Comparison of ENCODE assay signal across 1 cellular context in the genomic region with DNA sequence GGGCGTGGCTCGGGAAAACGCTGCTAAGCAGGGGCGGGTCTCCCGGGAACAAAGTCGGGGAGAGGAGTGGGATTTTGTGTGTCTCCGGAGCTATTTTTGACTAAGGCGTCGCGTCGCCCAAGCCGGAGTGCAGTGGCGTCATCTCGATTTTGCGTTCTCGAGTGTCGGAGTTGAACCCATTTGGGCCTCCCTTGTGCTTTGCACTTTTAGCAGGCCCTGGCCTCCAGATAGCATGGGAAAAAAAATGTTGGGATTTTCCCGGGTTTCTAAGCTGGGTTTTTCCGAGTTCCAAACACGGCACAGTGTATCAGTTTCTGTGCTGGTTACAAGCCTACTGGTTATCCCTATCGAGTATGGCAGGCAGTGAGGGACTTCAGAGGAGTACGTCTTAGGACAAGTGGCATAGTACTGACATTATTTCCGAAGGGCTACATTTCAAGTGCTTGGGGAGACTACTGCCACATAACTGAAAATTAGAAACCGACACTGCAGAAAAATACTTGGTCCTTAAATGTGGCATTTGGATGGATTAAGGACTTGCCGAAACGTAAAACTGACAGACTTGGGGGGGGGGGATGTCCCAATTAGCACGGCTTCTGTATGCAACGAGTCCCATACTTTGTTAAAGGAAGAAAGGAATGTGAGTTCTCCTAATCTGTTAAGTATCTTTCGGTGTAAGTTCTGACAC.
TF ChIP-seq lines count a peak whose summit lies in the region.

No MANE protein-coding gene starts in this region.

TF ChIP-seq in HepG2, 621 proteins besides CTCF, POLR2A, EP300 and RAD21 (continued from another document and continues in another):
- TF ChIP-seq, protein P1, sequence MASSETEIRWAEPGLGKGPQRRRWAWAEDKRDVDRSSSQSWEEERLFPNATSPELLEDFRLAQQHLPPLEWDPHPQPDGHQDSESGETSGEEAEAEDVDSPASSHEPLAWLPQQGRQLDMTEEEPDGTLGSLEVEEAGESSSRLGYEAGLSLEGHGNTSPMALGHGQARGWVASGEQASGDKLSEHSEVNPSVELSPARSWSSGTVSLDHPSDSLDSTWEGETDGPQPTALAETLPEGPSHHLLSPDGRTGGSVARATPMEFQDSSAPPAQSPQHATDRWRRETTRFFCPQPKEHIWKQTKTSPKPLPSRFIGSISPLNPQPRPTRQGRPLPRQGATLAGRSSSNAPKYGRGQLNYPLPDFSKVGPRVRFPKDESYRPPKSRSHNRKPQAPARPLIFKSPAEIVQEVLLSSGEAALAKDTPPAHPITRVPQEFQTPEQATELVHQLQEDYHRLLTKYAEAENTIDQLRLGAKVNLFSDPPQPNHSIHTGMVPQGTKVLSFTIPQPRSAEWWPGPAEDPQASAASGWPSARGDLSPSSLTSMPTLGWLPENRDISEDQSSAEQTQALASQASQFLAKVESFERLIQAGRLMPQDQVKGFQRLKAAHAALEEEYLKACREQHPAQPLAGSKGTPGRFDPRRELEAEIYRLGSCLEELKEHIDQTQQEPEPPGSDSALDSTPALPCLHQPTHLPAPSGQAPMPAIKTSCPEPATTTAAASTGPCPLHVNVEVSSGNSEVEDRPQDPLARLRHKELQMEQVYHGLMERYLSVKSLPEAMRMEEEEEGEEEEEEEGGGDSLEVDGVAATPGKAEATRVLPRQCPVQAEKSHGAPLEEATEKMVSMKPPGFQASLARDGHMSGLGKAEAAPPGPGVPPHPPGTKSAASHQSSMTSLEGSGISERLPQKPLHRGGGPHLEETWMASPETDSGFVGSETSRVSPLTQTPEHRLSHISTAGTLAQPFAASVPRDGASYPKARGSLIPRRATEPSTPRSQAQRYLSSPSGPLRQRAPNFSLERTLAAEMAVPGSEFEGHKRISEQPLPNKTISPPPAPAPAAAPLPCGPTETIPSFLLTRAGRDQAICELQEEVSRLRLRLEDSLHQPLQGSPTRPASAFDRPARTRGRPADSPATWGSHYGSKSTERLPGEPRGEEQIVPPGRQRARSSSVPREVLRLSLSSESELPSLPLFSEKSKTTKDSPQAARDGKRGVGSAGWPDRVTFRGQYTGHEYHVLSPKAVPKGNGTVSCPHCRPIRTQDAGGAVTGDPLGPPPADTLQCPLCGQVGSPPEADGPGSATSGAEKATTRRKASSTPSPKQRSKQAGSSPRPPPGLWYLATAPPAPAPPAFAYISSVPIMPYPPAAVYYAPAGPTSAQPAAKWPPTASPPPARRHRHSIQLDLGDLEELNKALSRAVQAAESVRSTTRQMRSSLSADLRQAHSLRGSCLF (CRISPR knock-in tag; IDR thresholded peaks at IDR 0.05; ENCODE audit: borderline replicate concordance): no peak
- no peak for TF ChIP-seq ZNF333 (CRISPR knock-in tag; IDR thresholded peaks at IDR 0.05; ENCODE audit: borderline replicate concordance)
- TF ChIP-seq MXD4 (CRISPR knock-in tag; IDR thresholded peaks at IDR 0.05): peak; percentile 34; the same call in 1 of the 2 replicates
- TF ChIP-seq, protein P2, sequence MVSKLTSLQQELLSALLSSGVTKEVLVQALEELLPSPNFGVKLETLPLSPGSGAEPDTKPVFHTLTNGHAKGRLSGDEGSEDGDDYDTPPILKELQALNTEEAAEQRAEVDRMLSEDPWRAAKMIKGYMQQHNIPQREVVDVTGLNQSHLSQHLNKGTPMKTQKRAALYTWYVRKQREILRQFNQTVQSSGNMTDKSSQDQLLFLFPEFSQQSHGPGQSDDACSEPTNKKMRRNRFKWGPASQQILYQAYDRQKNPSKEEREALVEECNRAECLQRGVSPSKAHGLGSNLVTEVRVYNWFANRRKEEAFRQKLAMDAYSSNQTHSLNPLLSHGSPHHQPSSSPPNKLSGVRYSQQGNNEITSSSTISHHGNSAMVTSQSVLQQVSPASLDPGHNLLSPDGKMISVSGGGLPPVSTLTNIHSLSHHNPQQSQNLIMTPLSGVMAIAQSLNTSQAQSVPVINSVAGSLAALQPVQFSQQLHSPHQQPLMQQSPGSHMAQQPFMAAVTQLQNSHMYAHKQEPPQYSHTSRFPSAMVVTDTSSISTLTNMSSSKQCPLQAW (CRISPR knock-in tag; IDR thresholded peaks at IDR 0.05): peak; percentile 60; the same call in 1 of the 2 replicates
- no peak for TF ChIP-seq ZBTB10 (CRISPR knock-in tag; IDR thresholded peaks at IDR 0.05; ENCODE audit: borderline replicate concordance)
- TF ChIP-seq ELF1 (CRISPR knock-in tag; IDR thresholded peaks at IDR 0.05): no peak; the same call in 1 of the 2 replicates
- no peak for TF ChIP-seq TGIF2 (CRISPR knock-in tag; IDR thresholded peaks at IDR 0.05)
- no peak; the same call in 1 of the 2 replicates for TF ChIP-seq POGZ (CRISPR knock-in tag; IDR thresholded peaks at IDR 0.05)
- TF ChIP-seq RBFOX2 (IDR thresholded peaks at IDR 0.05; ENCODE audit: low read depth, low read length): peak; percentile 7; the same call in 1 of the 2 replicates
- no peak for TF ChIP-seq ZNF746 (CRISPR knock-in tag; IDR thresholded peaks at IDR 0.05)
- TF ChIP-seq BORCS8-MEF2B (CRISPR knock-in tag; IDR thresholded peaks at IDR 0.05): no peak; the same call in none of the 2 replicates
- TF ChIP-seq, protein P3, sequence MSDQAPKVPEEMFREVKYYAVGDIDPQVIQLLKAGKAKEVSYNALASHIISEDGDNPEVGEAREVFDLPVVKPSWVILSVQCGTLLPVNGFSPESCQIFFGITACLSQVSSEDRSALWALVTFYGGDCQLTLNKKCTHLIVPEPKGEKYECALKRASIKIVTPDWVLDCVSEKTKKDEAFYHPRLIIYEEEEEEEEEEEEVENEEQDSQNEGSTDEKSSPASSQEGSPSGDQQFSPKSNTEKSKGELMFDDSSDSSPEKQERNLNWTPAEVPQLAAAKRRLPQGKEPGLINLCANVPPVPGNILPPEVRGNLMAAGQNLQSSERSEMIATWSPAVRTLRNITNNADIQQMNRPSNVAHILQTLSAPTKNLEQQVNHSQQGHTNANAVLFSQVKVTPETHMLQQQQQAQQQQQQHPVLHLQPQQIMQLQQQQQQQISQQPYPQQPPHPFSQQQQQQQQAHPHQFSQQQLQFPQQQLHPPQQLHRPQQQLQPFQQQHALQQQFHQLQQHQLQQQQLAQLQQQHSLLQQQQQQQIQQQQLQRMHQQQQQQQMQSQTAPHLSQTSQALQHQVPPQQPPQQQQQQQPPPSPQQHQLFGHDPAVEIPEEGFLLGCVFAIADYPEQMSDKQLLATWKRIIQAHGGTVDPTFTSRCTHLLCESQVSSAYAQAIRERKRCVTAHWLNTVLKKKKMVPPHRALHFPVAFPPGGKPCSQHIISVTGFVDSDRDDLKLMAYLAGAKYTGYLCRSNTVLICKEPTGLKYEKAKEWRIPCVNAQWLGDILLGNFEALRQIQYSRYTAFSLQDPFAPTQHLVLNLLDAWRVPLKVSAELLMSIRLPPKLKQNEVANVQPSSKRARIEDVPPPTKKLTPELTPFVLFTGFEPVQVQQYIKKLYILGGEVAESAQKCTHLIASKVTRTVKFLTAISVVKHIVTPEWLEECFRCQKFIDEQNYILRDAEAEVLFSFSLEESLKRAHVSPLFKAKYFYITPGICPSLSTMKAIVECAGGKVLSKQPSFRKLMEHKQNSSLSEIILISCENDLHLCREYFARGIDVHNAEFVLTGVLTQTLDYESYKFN (CRISPR knock-in tag; conservative IDR thresholded peaks at IDR 0.05): no peak; the same call in 1 of the 2 replicates
- 0 out of 2 replicates have a peak, but pooled peaks have one; percentile 20 for TF ChIP-seq BCL6 (CRISPR knock-in tag; IDR thresholded peaks at IDR 0.05)
- TF ChIP-seq ZNF136 (CRISPR knock-in tag; IDR thresholded peaks at IDR 0.05; ENCODE audit: low read depth): no peak
- no peak for TF ChIP-seq HDAC2 (CRISPR knock-in tag; IDR thresholded peaks at IDR 0.05)
- TF ChIP-seq IRX3 (CRISPR knock-in tag; IDR thresholded peaks at IDR 0.05; ENCODE audit: borderline replicate concordance, low read depth): peak; percentile 84; the same call in 1 of the 2 replicates
- TF ChIP-seq MAFF (IDR thresholded peaks at IDR 0.05; ENCODE audit: low read depth, low read length): no peak
- TF ChIP-seq SMAD9 (CRISPR knock-in tag; IDR thresholded peaks at IDR 0.05): no peak
- no peak for TF ChIP-seq NR3C1 (CRISPR knock-in tag; IDR thresholded peaks at IDR 0.05)
- TF ChIP-seq ZNF766 (CRISPR knock-in tag; IDR thresholded peaks at IDR 0.05; ENCODE audit: borderline replicate concordance): no peak; the same call in 1 of the 2 replicates
- no peak; the same call in 1 of the 2 replicates for TF ChIP-seq CSRNP1 (CRISPR knock-in tag; IDR thresholded peaks at IDR 0.05)
- no peak for TF ChIP-seq MTERF4 (CRISPR knock-in tag; IDR thresholded peaks at IDR 0.05)
- peak; percentile 21; the same call in 1 of the 2 replicates for TF ChIP-seq PRMT3 (CRISPR knock-in tag; IDR thresholded peaks at IDR 0.05; ENCODE audit: borderline replicate concordance, low read depth)
- TF ChIP-seq FIP1L1 (IDR thresholded peaks at IDR 0.05; ENCODE audit: borderline replicate concordance, insufficient read depth, low read depth, low read length): no peak; the same call in 1 of the 2 replicates
- no peak for TF ChIP-seq THYN1 (CRISPR knock-in tag; IDR thresholded peaks at IDR 0.05; ENCODE audit: borderline replicate concordance, low read depth)
- no peak for TF ChIP-seq SETDB1 (CRISPR knock-in tag; IDR thresholded peaks at IDR 0.05; ENCODE audit: borderline replicate concordance)
- no peak for TF ChIP-seq SALL1 (CRISPR knock-in tag; IDR thresholded peaks at IDR 0.05)
- TF ChIP-seq PHF21A (CRISPR knock-in tag; IDR thresholded peaks at IDR 0.05): no peak
- TF ChIP-seq ZNF616 (CRISPR knock-in tag; IDR thresholded peaks at IDR 0.05; ENCODE audit: low read depth): no peak
- TF ChIP-seq, protein P4, sequence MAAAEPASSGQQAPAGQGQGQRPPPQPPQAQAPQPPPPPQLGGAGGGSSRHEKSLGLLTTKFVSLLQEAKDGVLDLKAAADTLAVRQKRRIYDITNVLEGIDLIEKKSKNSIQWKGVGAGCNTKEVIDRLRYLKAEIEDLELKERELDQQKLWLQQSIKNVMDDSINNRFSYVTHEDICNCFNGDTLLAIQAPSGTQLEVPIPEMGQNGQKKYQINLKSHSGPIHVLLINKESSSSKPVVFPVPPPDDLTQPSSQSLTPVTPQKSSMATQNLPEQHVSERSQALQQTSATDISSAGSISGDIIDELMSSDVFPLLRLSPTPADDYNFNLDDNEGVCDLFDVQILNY (CRISPR knock-in tag; conservative IDR thresholded peaks at IDR 0.05): no peak
- TF ChIP-seq WIZ (CRISPR knock-in tag; IDR thresholded peaks at IDR 0.05): no peak
- peak; percentile 95 for TF ChIP-seq POLR2G (IDR thresholded peaks at IDR 0.05; ENCODE audit: low read depth, low read length)
- TF ChIP-seq ZNF577 (CRISPR knock-in tag; IDR thresholded peaks at IDR 0.05; ENCODE audit: borderline replicate concordance, low read depth): no peak
- no peak for TF ChIP-seq ZNF468 (CRISPR knock-in tag; IDR thresholded peaks at IDR 0.05)
- no peak; the same call in 1 of the 2 replicates for TF ChIP-seq ZC3H13 (CRISPR knock-in tag; IDR thresholded peaks at IDR 0.05)
- peak; percentile 68 for TF ChIP-seq POLR2AphosphoS5 (IDR thresholded peaks at IDR 0.05; ENCODE audit: low read depth, low read length)
- TF ChIP-seq MEIS2 (CRISPR knock-in tag; IDR thresholded peaks at IDR 0.05): no peak
- no peak for TF ChIP-seq PAWR (CRISPR knock-in tag; IDR thresholded peaks at IDR 0.05; ENCODE audit: borderline replicate concordance)
- TF ChIP-seq TRIM24 (CRISPR knock-in tag; IDR thresholded peaks at IDR 0.05): no peak
- no peak for TF ChIP-seq ZBTB39 (CRISPR knock-in tag; IDR thresholded peaks at IDR 0.05)
- TF ChIP-seq ZNF30 (CRISPR knock-in tag; IDR thresholded peaks at IDR 0.05): no peak
- TF ChIP-seq SATB2 (CRISPR knock-in tag; IDR thresholded peaks at IDR 0.05): no peak
